Comparison of ENCODE assay signal across 22 cellular contexts in genomic region chrX:36909584-36909983, GRCh38.
DNase-seq lines count a peak whose midpoint lies in the region; TF ChIP-seq lines count a peak whose summit lies in the region.
"Had no signal": no experiment of that assay in that cellular context is flagged by ENCODE, and none has a peak within 500 bp of the region (broad histone marks: within the 10 kb centered on the region; RNA-seq: fewer than 3 reads in every experiment).

No MANE protein-coding gene starts in this region.

- H3K4me3 ChIP-seq in choroid plexus epithelial cell (ENCODE audit: low read depth, low read length) = no peak overlapping the region
- H3K4me3 ChIP-seq in CD8-positive, alpha-beta memory T cell (ENCODE audit: low read length) = no peak overlapping the region
- H3K4me3 ChIP-seq: MG63, SK-N-MC had no signal

- H3K27me3 Mint-ChIP-seq in progenitor cell of endocrine pancreas = no peaks in the 10 kb centered on the region
- peaks cover 0 to 2% of the 10 kb centered on the region in 2 donors for H3K27me3 Mint-ChIP-seq in CD8-positive, alpha-beta memory T cell
- H3K27me3 Mint-ChIP-seq: activated CD4-positive, alpha-beta memory T cell treated with anti-CD3 and anti-CD28 coated beads, Interleukin-2, amount 10 ng/mL, durations not matched to agents 7 days and 5 days; IgD-negative memory B cell had no signal

- no peak overlapping the region for H3K27ac ChIP-seq in CD8-positive, alpha-beta memory T cell (ENCODE audit: low read depth, low read length)
- H3K27ac ChIP-seq: neutrophil, SK-N-MC had no signal

- H3K4me1 ChIP-seq in CD8-positive, alpha-beta memory T cell (ENCODE audit: insufficient read depth, low read length) = no peaks in the 10 kb centered on the region

- peaks cover 12% of the 10 kb centered on the region for H3K9me3 Mint-ChIP-seq in progenitor cell of endocrine pancreas (ENCODE audit: low read depth)
- peaks cover 0 to 2% (median 0%) of the 10 kb centered on the region in 5 donors for H3K9me3 Mint-ChIP-seq in CD8-positive, alpha-beta memory T cell
- H3K9me3 Mint-ChIP-seq: activated CD4-positive, alpha-beta memory T cell treated with anti-CD3 and anti-CD28 coated beads, Interleukin-2, amount 10 ng/mL, durations not matched to agents 7 days and 5 days; activated naive CD4-positive, alpha-beta T cell treated with anti-CD3 and anti-CD28 coated beads, Interleukin-2, amount 50 U/mL, for 72 hours; T-helper 1 cell treated with Interleukin-12 subunit alpha and Interleukin-12 subunit beta and Interleukin-4 antibody, amounts not matched to agents 30 μg/mL and 1 μg/mL, for 36 hours had no signal

- no peaks in the 10 kb centered on the region for H3K4me1 Mint-ChIP-seq in progenitor cell of endocrine pancreas (ENCODE audit: low read depth)
- H3K4me1 Mint-ChIP-seq in CD8-positive, alpha-beta memory T cell = no peaks in the 10 kb centered on the region
- H3K4me1 Mint-ChIP-seq: activated CD4-positive, alpha-beta memory T cell treated with anti-CD3 and anti-CD28 coated beads, Interleukin-2, amount 10 ng/mL, durations not matched to agents 7 days and 5 days; IgD-negative memory B cell had no signal

- H3K27me3 ChIP-seq in CD8-positive, alpha-beta memory T cell (ENCODE audit: insufficient read depth, low read length, poor library complexity, severe bottlenecking) = no peaks in the 10 kb centered on the region
- H3K27me3 ChIP-seq: MG63, neutrophil had no signal

- DNase-seq in RPMI7951 (ENCODE audit: low read depth) (peak; percentile 0), choroid plexus epithelial cell (ENCODE audit: low read depth) (peak; percentile 27), kidney tubule cell (ENCODE audit: low spot score) (peak; percentile 9), stromal cell of bone marrow (ENCODE audit: low read depth) (peak; percentile 13), progenitor cell of endocrine pancreas (ENCODE audit: low spot score, unreplicated experiment) (no peak), NK-92 (lab: John Stamatoyannopoulos, UW; ENCODE audit: unreplicated experiment) (no peak)
- DNase-seq in CD8-positive, alpha-beta memory T cell = no peak
- DNase-seq: activated CD4-positive, alpha-beta memory T cell treated with anti-CD3 and anti-CD28 coated beads, Interleukin-2, amount 10 ng/mL, durations not matched to agents 7 days and 5 days; aorta; foreskin fibroblast; HCEC 1CT; head of caudate nucleus; left cardiac atrium; mesenchymal stem cell; MG63; stimulated activated CD4-positive, alpha-beta T cell treated with anti-CD3 and anti-CD28 coated beads, Interleukin-1b, Interleukin-23, amount 100 ng/mL, for 48 hours; trophoblast cell had no signal

- H3K9me3 ChIP-seq in CD8-positive, alpha-beta memory T cell (ENCODE audit: low read length) = no peaks in the 10 kb centered on the region
- H3K9me3 ChIP-seq: MG63, neutrophil had no signal

- H3K4me3 Mint-ChIP-seq in progenitor cell of endocrine pancreas (ENCODE audit: low read depth) = no peak overlapping the region
- H3K4me3 Mint-ChIP-seq in CD8-positive, alpha-beta memory T cell = no peak overlapping the region
- H3K4me3 Mint-ChIP-seq: activated CD4-positive, alpha-beta memory T cell treated with anti-CD3 and anti-CD28 coated beads, Interleukin-2, amount 10 ng/mL, durations not matched to agents 7 days and 5 days; IgD-negative memory B cell; T-helper 1 cell treated with Interleukin-12 subunit alpha and Interleukin-12 subunit beta and Interleukin-4 antibody, amounts not matched to agents 30 μg/mL and 1 μg/mL, for 36 hours had no signal

- H3K36me3 Mint-ChIP-seq in progenitor cell of endocrine pancreas (ENCODE audit: insufficient read depth) = no peaks in the 10 kb centered on the region
- peaks cover 0 to 3% (median 0%) of the 10 kb centered on the region in 3 donors for H3K36me3 Mint-ChIP-seq in CD8-positive, alpha-beta memory T cell
- H3K36me3 Mint-ChIP-seq: activated naive CD4-positive, alpha-beta T cell treated with anti-CD3 and anti-CD28 coated beads, Interleukin-2, amount 50 U/mL, for 72 hours; IgD-negative memory B cell had no signal

- H3K27ac Mint-ChIP-seq in progenitor cell of endocrine pancreas = no peak overlapping the region
- no peak overlapping the region for H3K27ac Mint-ChIP-seq in CD8-positive, alpha-beta memory T cell
- H3K27ac Mint-ChIP-seq: activated CD4-positive, alpha-beta memory T cell treated with anti-CD3 and anti-CD28 coated beads, Interleukin-2, amount 10 ng/mL, durations not matched to agents 7 days and 5 days; activated naive CD4-positive, alpha-beta T cell treated with anti-CD3 and anti-CD28 coated beads, Interleukin-2, amount 50 U/mL, for 72 hours; IgD-negative memory B cell; T-helper 1 cell treated with Interleukin-12 subunit alpha and Interleukin-12 subunit beta and Interleukin-4 antibody, amounts not matched to agents 30 μg/mL and 1 μg/mL, for 36 hours had no signal

- POLR2A ChIA-PET in CD8-positive, alpha-beta memory T cell (lab: Charles Lee) = no interaction called here

- TF ChIP-seq CTCF in choroid plexus epithelial cell (conservative IDR thresholded peaks at IDR 0.05; ENCODE audit: low read depth, low read length) = no peak
- no peak for TF ChIP-seq CTCF in progenitor cell of endocrine pancreas (IDR thresholded peaks at IDR 0.05; ENCODE audit: unreplicated experiment)

- no peaks in the 10 kb centered on the region for H3K36me3 ChIP-seq in CD8-positive, alpha-beta memory T cell (ENCODE audit: insufficient read depth, low read length)
- H3K36me3 ChIP-seq: MG63, neutrophil had no signal

- CTCF ChIA-PET in CD8-positive, alpha-beta memory T cell (lab: Charles Lee) = no interaction called here

Comparison
In these comparisons a context has a peak if more than half of its experiments do, and no peak if none do; other contexts are left out.
1. DNase-seq: peak in RPMI7951 (single experiment), choroid plexus epithelial cell (single experiment), kidney tubule cell (single experiment) and stromal cell of bone marrow (single experiment); none in progenitor cell of endocrine pancreas (single experiment), CD8-positive, alpha-beta memory T cell (0 of 5) and NK-92 (single experiment).